Comparison of ENCODE assay signal across 1 cellular context in genomic region chr17:42779942-42780815, GRCh38.
A peak's percentile ranks its signal among the peaks of the same experiment; 100 is the strongest.
TF ChIP-seq lines count a peak whose summit lies in the region.

TSS of gene WNK4 (plus strand) at chr17:42780610. CDS start at chr17:42780699, 89 bp downstream.

TF ChIP-seq in K562, 482 proteins besides CTCF, POLR2A, EP300 and RAD21 (continued from another document and continues in another):
- TF ChIP-seq BCLAF1 (IDR thresholded peaks at IDR 0.05; ENCODE audit: borderline replicate concordance in 1 of 2, control insufficient read depth in 1 of 2, low read depth in 2 of 2, low read length in 1 of 2) (0 out of 4 replicates have a peak, but pooled peaks of 1 of the 2 experiments have one; percentile 72), CREB3 (tag; conservative IDR thresholded peaks at IDR 0.05; ENCODE audit: low read depth) (no peak), ZNF561 (CRISPR knock-in tag; conservative IDR thresholded peaks at IDR 0.05) (no peak), RBM39 (optimal IDR thresholded peaks at IDR 0.05; ENCODE audit: low read depth, low read length) (no peak), ARID1B (IDR thresholded peaks at IDR 0.05) (peak; percentile 97), ZBTB11 (CRISPR knock-in tag; IDR thresholded peaks at IDR 0.05) (peak in 1 of 3 experiments; percentile 73; a peak in 2 of 6 replicates), ATF1 (CRISPR knock-in tag; IDR thresholded peaks at IDR 0.05) (no peak), ATF1 (tag; IDR thresholded peaks at IDR 0.05) (peak; percentile 72), KDM2B (CRISPR knock-in tag; IDR thresholded peaks at IDR 0.05) (peak; percentile 95), ZNF583 (CRISPR knock-in tag; IDR thresholded peaks at IDR 0.05) (no peak), SMARCC2 (IDR thresholded peaks at IDR 0.05; ENCODE audit: low read depth) (peak; percentile 73), ZNF347 (CRISPR knock-in tag; IDR thresholded peaks at IDR 0.05; ENCODE audit: low read depth) (no peak), THRB (CRISPR knock-in tag; conservative IDR thresholded peaks at IDR 0.05) (peak; percentile 73; the same call in 1 of the 2 replicates), CGGBP1 (CRISPR knock-in tag; IDR thresholded peaks at IDR 0.05) (no peak), HDAC1 (IDR thresholded peaks at IDR 0.05) (peak; percentile 62 to 82; a peak in 2 of 4 replicates), ATF3 (IDR thresholded peaks at IDR 0.05) (0 out of 2 replicates have a peak, but pooled peaks have one; percentile 13), ATF3 (CRISPR knock-in tag; conservative IDR thresholded peaks at IDR 0.05) (no peak), UBTF (IDR thresholded peaks at IDR 0.05; ENCODE audit: borderline replicate concordance in 1 of 2, low read depth in 2 of 2, low read length in 2 of 2) (0 out of 4 replicates have a peak, but pooled peaks of 1 of the 2 experiments have one; percentile 55), ZNF76 (CRISPR knock-in tag; IDR thresholded peaks at IDR 0.05; ENCODE audit: borderline replicate concordance) (no peak), PRDM10 (IDR thresholded peaks at IDR 0.05; ENCODE audit: partially characterized antibody) (peak; percentile 72), SFPQ (IDR thresholded peaks at IDR 0.05; ENCODE audit: low read depth, low read length) (no peak), GTF3C2 (IDR thresholded peaks at IDR 0.05; ENCODE audit: borderline replicate concordance, extremely low read depth, insufficient read length) (no peak), PTTG1 (tag; IDR thresholded peaks at IDR 0.05; ENCODE audit: low read depth) (no peak), NBN (IDR thresholded peaks at IDR 0.05; ENCODE audit: low read depth) (peak; percentile 73; the same call in 1 of the 2 replicates), CEBPB (tag; IDR thresholded peaks at IDR 0.05) (no peak), ZBTB2 (IDR thresholded peaks at IDR 0.05) (peak; percentile 88), TOE1 (IDR thresholded peaks at IDR 0.05; ENCODE audit: borderline replicate concordance) (peak; percentile 64; the same call in 1 of the 2 replicates), TOE1 (CRISPR knock-in tag; IDR thresholded peaks at IDR 0.05; ENCODE audit: borderline replicate concordance, low read depth) (no peak), DPF2 (IDR thresholded peaks at IDR 0.05) (peak; percentile 95), ZNF24 (IDR thresholded peaks at IDR 0.05) (no peak), GATAD2A (IDR thresholded peaks at IDR 0.05) (peak; percentile 76)
